24 cellular contexts compared by ENCODE assay signal in genomic region chr10:89237849-89238248, GRCh38. TPM values are rescaled to one million over a fixed set of nuclear protein-coding genes. Genes with fewer than 3 reads are reported as not detected.
"Had no signal": no experiment of that assay in that cellular context is flagged by ENCODE, and none has a peak within 500 bp of the region (broad histone marks: within the 10 kb centered on the region; RNA-seq: fewer than 3 reads in every experiment).

No MANE protein-coding gene starts in this region.

- H3K4me3 ChIP-seq: hepatocyte, left ventricle myocardium inferior, lung, pancreas, prostate gland, skin epidermis, spleen, suprapubic skin, tibial nerve, upper lobe of left lung, vagina had no signal

- H3K79me2 ChIP-seq: hepatocyte had no signal

- H3K4me1 ChIP-seq: pancreas, prostate gland had no signal

- H3K27me3 ChIP-seq: hepatocyte, pancreas, spleen, suprapubic skin, tibial nerve, upper lobe of left lung, vagina had no signal

- H2AFZ ChIP-seq: hepatocyte had no signal

- DNase-seq: islet precursor cell; left ventricle myocardium inferior; mesendoderm; naive thymus-derived CD8-positive, alpha-beta T cell; nucleus accumbens; pancreas; posterior cingulate gyrus; retina; right cardiac atrium; spleen; stimulated activated CD4-positive, alpha-beta T cell treated with anti-CD3 and anti-CD28 coated beads, Interleukin-4, amount 100 ng/mL, for 24 hours; stimulated activated naive CD4-positive, alpha-beta T cell; upper lobe of left lung had no signal

- ATAC-seq: naive thymus-derived CD8-positive, alpha-beta T cell; pancreas; right cardiac atrium; sciatic nerve; stimulated activated effector memory CD8-positive, alpha-beta T cell treated with anti-CD3 and anti-CD28 coated beads, Interleukin-12 subunit alpha, Interleukin-12 subunit beta, amount 100 ng/mL, for 72 hours had no signal

- H3K9me3 ChIP-seq: left ventricle myocardium inferior, pancreas, prostate gland, spleen, suprapubic skin, tibial nerve, upper lobe of left lung, vagina had no signal

- H3K4me2 ChIP-seq: hepatocyte had no signal

- H3K27ac ChIP-seq: hepatocyte, left ventricle myocardium inferior, pancreas, prostate gland, suprapubic skin, upper lobe of left lung, vagina had no signal

- FAIRE-seq: pancreas had no signal

- H3K36me3 ChIP-seq: pancreas, prostate gland, vagina had no signal

RNA-seq across cellular contexts. Expression of gene CH25H, which starts 30.7 kb away (rescaled TPM):
- total RNA-seq: mesothelial cell of epicardium; naive thymus-derived CD8-positive, alpha-beta T cell; neural crest cell had no signal
